ENCODE assay signal across 28 cellular contexts in genomic region chr12:42546709-42547108, GRCh38.
"Had no signal": no experiment of that assay in that cellular context is flagged by ENCODE, and none has a peak within 500 bp of the region (broad histone marks: within the 10 kb centered on the region; RNA-seq: fewer than 3 reads in every experiment).

No MANE protein-coding gene starts in this region.

- H3K4me1 Mint-ChIP-seq: activated naive CD4-positive, alpha-beta T cell treated with anti-CD3 and anti-CD28 coated beads, Interleukin-2, amount 10 ng/mL, durations not matched to agents 7 days and 5 days; activated naive CD8-positive, alpha-beta T cell treated with anti-CD3 and anti-CD28 coated beads, Interleukin-2, amount 10 ng/mL, durations not matched to agents 7 days and 5 days; naive thymus-derived CD8-positive, alpha-beta T cell; stimulated activated effector memory CD8-positive, alpha-beta T cell treated with anti-CD3 and anti-CD28 coated beads, Interleukin-12 subunit alpha, Interleukin-12 subunit beta, amount 100 ng/mL, for 72 hours had no signal

- H3K27me3 ChIP-seq: brain microvascular endothelial cell, esophagus muscularis mucosa, gastrocnemius medialis, right lobe of liver, upper lobe of left lung had no signal

- ATAC-seq: gastrocnemius medialis; left colon; naive thymus-derived CD8-positive, alpha-beta T cell; right lobe of liver; stimulated activated effector memory CD8-positive, alpha-beta T cell treated with anti-CD3 and anti-CD28 coated beads, Interleukin-12 subunit alpha, Interleukin-12 subunit beta, amount 100 ng/mL, for 72 hours had no signal

- FAIRE-seq: astrocyte, kidney, TTC549 had no signal

- H3K27ac Mint-ChIP-seq: activated naive CD4-positive, alpha-beta T cell treated with anti-CD3 and anti-CD28 coated beads, Interleukin-2, amount 10 ng/mL, durations not matched to agents 7 days and 5 days; activated naive CD8-positive, alpha-beta T cell treated with anti-CD3 and anti-CD28 coated beads, Interleukin-2, amount 10 ng/mL, durations not matched to agents 7 days and 5 days; naive thymus-derived CD8-positive, alpha-beta T cell; stimulated activated effector memory CD8-positive, alpha-beta T cell treated with anti-CD3 and anti-CD28 coated beads, Interleukin-12 subunit alpha, Interleukin-12 subunit beta, amount 100 ng/mL, for 72 hours; stimulated activated naive CD8-positive, alpha-beta T cell treated with anti-CD3 and anti-CD28 coated beads, Interleukin-15, Interleukin-2, amounts not matched to agents 100 ng/mL and 50 ng/mL, for 24 hours; T-helper 1 cell treated with Interleukin-12 subunit alpha and Interleukin-12 subunit beta and Interleukin-4 antibody, amounts not matched to agents 30 μg/mL and 1 μg/mL, for 36 hours had no signal

- H3K36me3 ChIP-seq: brain microvascular endothelial cell, gastrocnemius medialis, right lobe of liver, upper lobe of left lung had no signal

- H3K9me3 ChIP-seq: esophagus muscularis mucosa, gastrocnemius medialis, right lobe of liver, upper lobe of left lung had no signal

- H3K27me3 Mint-ChIP-seq: activated naive CD4-positive, alpha-beta T cell treated with anti-CD3 and anti-CD28 coated beads, Interleukin-2, amount 10 ng/mL, durations not matched to agents 7 days and 5 days had no signal

- H3K27ac ChIP-seq: brain microvascular endothelial cell, esophagus muscularis mucosa, gastrocnemius medialis, right lobe of liver, upper lobe of left lung, VCaP had no signal

- H3K9me3 Mint-ChIP-seq: activated naive CD4-positive, alpha-beta T cell treated with anti-CD3 and anti-CD28 coated beads, Interleukin-2, amount 10 ng/mL, durations not matched to agents 7 days and 5 days; activated naive CD8-positive, alpha-beta T cell treated with anti-CD3 and anti-CD28 coated beads, Interleukin-2, amount 10 ng/mL, durations not matched to agents 7 days and 5 days; naive thymus-derived CD8-positive, alpha-beta T cell; stimulated activated effector memory CD8-positive, alpha-beta T cell treated with anti-CD3 and anti-CD28 coated beads, Interleukin-12 subunit alpha, Interleukin-12 subunit beta, amount 100 ng/mL, for 72 hours; stimulated activated naive CD8-positive, alpha-beta T cell treated with anti-CD3 and anti-CD28 coated beads, Interleukin-15, Interleukin-2, amounts not matched to agents 100 ng/mL and 50 ng/mL, for 24 hours; T-helper 1 cell treated with Interleukin-12 subunit alpha and Interleukin-12 subunit beta and Interleukin-4 antibody, amounts not matched to agents 30 μg/mL and 1 μg/mL, for 36 hours had no signal

- H3K4me1 ChIP-seq: esophagus muscularis mucosa, gastrocnemius medialis, right lobe of liver had no signal

- DNase-seq: activated CD4-positive, alpha-beta T cell treated with anti-CD3 and anti-CD28 coated beads for 48 hours; activated CD4-positive, alpha-beta T cell treated with anti-CD3 and anti-CD28 coated beads, Interleukin-2, amount 50 U/mL, for 48 hours; activated CD8-positive, alpha-beta memory T cell treated with anti-CD3 and anti-CD28 coated beads for 24 hours; activated effector memory CD4-positive, alpha-beta T cell treated with anti-CD3 and anti-CD28 coated beads, Interleukin-2, amount 50 U/mL, for 16 hours; activated naive CD4-positive, alpha-beta T cell treated with anti-CD3 and anti-CD28 coated beads, Interleukin-2, amount 10 ng/mL, durations not matched to agents 7 days and 5 days; activated naive CD8-positive, alpha-beta T cell treated with anti-CD3 and anti-CD28 coated beads, Interleukin-2, amount 10 ng/mL, durations not matched to agents 7 days and 5 days; amniotic stem cell; brain microvascular endothelial cell; caudate nucleus; gastrocnemius medialis; glutamatergic neuron; kidney; left colon; naive thymus-derived CD8-positive, alpha-beta T cell; posterior cingulate gyrus; right lobe of liver; stimulated activated CD4-positive, alpha-beta T cell treated with anti-CD3 and anti-CD28 coated beads, Interleukin-4, amount 100 ng/mL, for 24 hours; substantia nigra; SW 1271; T-helper 9 cell; upper lobe of left lung had no signal

- H3K36me3 Mint-ChIP-seq: activated naive CD4-positive, alpha-beta T cell treated with anti-CD3 and anti-CD28 coated beads, Interleukin-2, amount 10 ng/mL, durations not matched to agents 7 days and 5 days; activated naive CD8-positive, alpha-beta T cell treated with anti-CD3 and anti-CD28 coated beads, Interleukin-2, amount 10 ng/mL, durations not matched to agents 7 days and 5 days; naive thymus-derived CD8-positive, alpha-beta T cell; stimulated activated effector memory CD8-positive, alpha-beta T cell treated with anti-CD3 and anti-CD28 coated beads, Interleukin-12 subunit alpha, Interleukin-12 subunit beta, amount 100 ng/mL, for 72 hours had no signal

- H3K4me3 Mint-ChIP-seq: activated naive CD4-positive, alpha-beta T cell treated with anti-CD3 and anti-CD28 coated beads, Interleukin-2, amount 10 ng/mL, durations not matched to agents 7 days and 5 days; activated naive CD8-positive, alpha-beta T cell treated with anti-CD3 and anti-CD28 coated beads, Interleukin-2, amount 10 ng/mL, durations not matched to agents 7 days and 5 days; naive thymus-derived CD8-positive, alpha-beta T cell; stimulated activated effector memory CD8-positive, alpha-beta T cell treated with anti-CD3 and anti-CD28 coated beads, Interleukin-12 subunit alpha, Interleukin-12 subunit beta, amount 100 ng/mL, for 72 hours; stimulated activated naive CD8-positive, alpha-beta T cell treated with anti-CD3 and anti-CD28 coated beads, Interleukin-15, Interleukin-2, amounts not matched to agents 100 ng/mL and 50 ng/mL, for 24 hours; T-helper 1 cell treated with Interleukin-12 subunit alpha and Interleukin-12 subunit beta and Interleukin-4 antibody, amounts not matched to agents 30 μg/mL and 1 μg/mL, for 36 hours had no signal

- H3K4me3 ChIP-seq: esophagus muscularis mucosa, gastrocnemius medialis, right lobe of liver, upper lobe of left lung had no signal
